In genomic region chr1:244011796-244012195, GRCh38 we compare ENCODE assay signal across 24 cellular contexts. TPM values are rescaled to one million over a fixed set of nuclear protein-coding genes. Genes with fewer than 3 reads are reported as not detected.
DNase-seq lines count a peak whose midpoint lies in the region; ATAC-seq, FAIRE-seq and TF ChIP-seq lines count a peak whose summit lies in the region.
"Had no signal": no experiment of that assay in that cellular context is flagged by ENCODE, and none has a peak within 500 bp of the region (broad histone marks: within the 10 kb centered on the region; RNA-seq: fewer than 3 reads in every experiment).

No MANE protein-coding gene starts in this region.

- FAIRE-seq in endothelial cell of umbilical vein (lab: Jason Lieb, UNC): peak; percentile 79
- FAIRE-seq: A549, H54, kidney had no signal

- WGBS in psoas muscle, 3 donors: 33 to 39% (median 37%) methylated on average over 6 of the region's 6 CpGs

- no peak for TF ChIP-seq EP300 in neural cell (conservative IDR thresholded peaks at IDR 0.05; ENCODE audit: poor library complexity, severe bottlenecking)

- H4K20me1 ChIP-seq in endothelial cell of umbilical vein (replicated peaks; ENCODE audit: control insufficient read depth, extremely low read depth, insufficient read depth, low read length): no peaks in the 10 kb centered on the region
- no peaks in the 10 kb centered on the region for H4K20me1 ChIP-seq in neural cell (ENCODE audit: insufficient read depth)
- no peaks in the 10 kb centered on the region for H4K20me1 ChIP-seq in MM.1S (ENCODE audit: insufficient read depth, low read length)
- H4K20me1 ChIP-seq: BLaER1 had no signal

- H3K36me3 ChIP-seq in SJSA1 (no peaks in the 10 kb centered on the region), endothelial cell of umbilical vein (ENCODE audit: control insufficient read depth in 2 of 2, extremely low read depth in 1 of 2, insufficient read depth in 2 of 2, low read length in 2 of 2) (no peaks in the 10 kb centered on the region), neural cell (ENCODE audit: insufficient read depth, low read length) (no peaks in the 10 kb centered on the region), MM.1S (replicated peaks; ENCODE audit: insufficient read depth, low read length) (no peaks in the 10 kb centered on the region), psoas muscle (ENCODE audit: insufficient read depth in 1 of 2, low read depth in 1 of 2) (no peaks in the 10 kb centered on the region)
- H3K36me3 ChIP-seq: BLaER1 had no signal

- intact Hi-C loops in endothelial cell of umbilical vein (cut with micrococcal nuclease): loop anchor here (1.0 to 2.0 kb wide), 2 partner anchors 37 to 261 kb away; no protein-coding TSS in a partner anchor
- intact Hi-C loops in psoas muscle (cut with DNase I): loop anchor here in 1 of 2 donors (10.0 kb wide), 1 partner anchor 263 kb away; no protein-coding TSS in a partner anchor

- H3F3A ChIP-seq in neural cell (ENCODE audit: insufficient read depth, low read length, poor library complexity, severe bottlenecking) (peaks cover 3% of the 10 kb centered on the region), MM.1S (ENCODE audit: insufficient read depth, low read length) (no peaks in the 10 kb centered on the region)

- CTCF ChIA-PET in endothelial cell of umbilical vein (lab: Charles Lee): interaction anchor here (0.6 to 1.9 kb wide), 5 partner anchors 16 to 668 kb away, joined by 3 to 5 read pairs (median 3); no protein-coding TSS in a partner anchor

- no peaks in the 10 kb centered on the region for H3K9me1 ChIP-seq in endothelial cell of umbilical vein (replicated peaks; ENCODE audit: control insufficient read depth, extremely low read depth, insufficient read depth, low read length)

- peak overlapping the region; percentile 4; the same call in 1 of the 2 replicates for H3K27ac ChIP-seq in SJSA1
- no peak overlapping the region for H3K27ac ChIP-seq in endothelial cell of umbilical vein (ENCODE audit: insufficient read depth, low read depth, low read length)
- H3K27ac ChIP-seq in neural cell (ENCODE audit: low read length): no peak overlapping the region
- no peak overlapping the region for H3K27ac ChIP-seq in MM.1S (ENCODE audit: low read length)
- no peak overlapping the region for H3K27ac ChIP-seq in psoas muscle
- H3K27ac ChIP-seq: A549, BLaER1, hepatocyte had no signal

- H3K4me3 ChIP-seq in SJSA1 (no peak overlapping the region), endothelial cell of umbilical vein (replicated peaks in 1 of 3; ENCODE audit: insufficient read depth in 1 of 3, low read depth in 1 of 3, low read length in 3 of 3) (peak overlapping the region in 1 of 3 experiments; percentile 48), neural cell (ENCODE audit: low read length) (peak overlapping the region; percentile 37), MM.1S (ENCODE audit: low read length) (no peak overlapping the region), psoas muscle (no peak overlapping the region)
- H3K4me3 ChIP-seq: A549, BLaER1, hepatocyte had no signal

- POLR2A ChIA-PET in endothelial cell of umbilical vein (lab: Charles Lee): no interaction called here

- peak overlapping the region; percentile 72 for H3K4me2 ChIP-seq in endothelial cell of umbilical vein (ENCODE audit: insufficient read depth, low read length)
- peak overlapping the region; percentile 61 for H3K4me2 ChIP-seq in neural cell (ENCODE audit: low read length)
- H3K4me2 ChIP-seq in MM.1S (ENCODE audit: low read depth, low read length): no peak overlapping the region
- H3K4me2 ChIP-seq: BLaER1, hepatocyte had no signal

- H3K4me1 ChIP-seq in SJSA1 (replicated peaks) (peaks cover 13% of the 10 kb centered on the region), endothelial cell of umbilical vein (ENCODE audit: control insufficient read depth, extremely low read depth, insufficient read depth, low read length) (peaks cover 24% of the 10 kb centered on the region), MM.1S (ENCODE audit: low read length) (no peaks in the 10 kb centered on the region), psoas muscle (no peaks in the 10 kb centered on the region)
- H3K4me1 ChIP-seq: A549 had no signal

- H3K9me2 ChIP-seq in neural cell (ENCODE audit: insufficient read depth, low read length): no peaks in the 10 kb centered on the region
- H3K9me2 ChIP-seq in MM.1S (replicated peaks; ENCODE audit: insufficient read depth, low read length): no peaks in the 10 kb centered on the region

- DNase-seq in DMS153 (lab: John Stamatoyannopoulos, UW) (peak; percentile 16), SJSA1 (ENCODE audit: low read depth in 1 of 2, low spot score in 2 of 2) (no peak), endothelial cell of umbilical vein (ENCODE audit: low read depth, low spot score) (peak; percentile 64), DMS53 treated with DMSO at 0.1 percent for 48 hours (lab: John Stamatoyannopoulos, UW; ENCODE audit: unreplicated experiment) (no peak), MM.1S (no peak), psoas muscle (no peak)
- no peak for DNase-seq in central memory CD4-positive, alpha-beta T cell
- DNase-seq: activated CD4-positive, alpha-beta T cell treated with anti-CD3 and anti-CD28 coated beads for 1 hour; activated naive CD4-positive, alpha-beta T cell treated with Interleukin-2 at 50 U/mL for 16 hours; activated T-cell treated with anti-CD3 and anti-CD28 coated beads, Interleukin-2, amount 50 U/mL, for 4 hours; erythroblast; foreskin melanocyte; kidney; NCI-H1417 treated with DMSO at 0.1 percent for 48 hours; NCI-H2171; NCI-H748 treated with DMSO at 0.1 percent for 48 hours; SHP77; stimulated activated CD4-positive, alpha-beta T cell treated with anti-CD3 and anti-CD28 coated beads, Interleukin-15, amount 100 ng/mL, for 24 hours; T-cell had no signal

- H3K27me3 ChIP-seq in SJSA1 (replicated peaks): no peaks in the 10 kb centered on the region
- H3K27me3 ChIP-seq in endothelial cell of umbilical vein (ENCODE audit: control insufficient read depth in 2 of 2, insufficient read depth in 2 of 2, low read length in 2 of 2): no peaks in the 10 kb centered on the region
- no peaks in the 10 kb centered on the region for H3K27me3 ChIP-seq in neural cell (ENCODE audit: insufficient read depth, low read depth, low read length)
- no peaks in the 10 kb centered on the region for H3K27me3 ChIP-seq in MM.1S (replicated peaks; ENCODE audit: insufficient read depth, low read length)
- peaks cover 0 to 10% (median 0%) of the 10 kb centered on the region in 3 donors for H3K27me3 ChIP-seq in psoas muscle (ENCODE audit: insufficient read depth in 3 of 3, low read length in 2 of 3)
- H3K27me3 ChIP-seq: BLaER1 had no signal

- no peak overlapping the region for H3K9ac ChIP-seq in endothelial cell of umbilical vein (replicated peaks; ENCODE audit: extremely low read depth, insufficient read depth, low read length)
- H3K9ac ChIP-seq in neural cell (ENCODE audit: low read length): no peak overlapping the region
- H3K9ac ChIP-seq in MM.1S (ENCODE audit: low read length): no peak overlapping the region
- H3K9ac ChIP-seq: BLaER1 had no signal

- TF ChIP-seq POLR2A in endothelial cell of umbilical vein (IDR thresholded peaks at IDR 0.05; ENCODE audit: low read depth, low read length): no peak

- H3K79me2 ChIP-seq in endothelial cell of umbilical vein (ENCODE audit: control insufficient read depth, insufficient read depth, low read length): no peaks in the 10 kb centered on the region
- no peaks in the 10 kb centered on the region for H3K79me2 ChIP-seq in neural cell (replicated peaks; ENCODE audit: insufficient read depth, low read length)
- no peaks in the 10 kb centered on the region for H3K79me2 ChIP-seq in MM.1S (ENCODE audit: low read length)
- H3K79me2 ChIP-seq: hepatocyte had no signal

- ATAC-seq in psoas muscle: no peak
- ATAC-seq: activated T-cell treated with anti-CD3 and anti-CD28 coated beads, Interleukin-2, amount 50 U/mL, for 4 hours; T-cell had no signal

- no TSS peak for BruUV-seq in endothelial cell of umbilical vein (replicated peaks; lab: Mats Ljungman, UMichigan)

- no peak for TF ChIP-seq RAD21 in neural cell (conservative IDR thresholded peaks at IDR 0.05)

- TF ChIP-seq CTCF in endothelial cell of umbilical vein (IDR thresholded peaks at IDR 0.05; ENCODE audit: extremely low read depth in 1 of 2, insufficient read depth in 1 of 2, low read depth in 1 of 2, low read length in 2 of 2) (no peak), neural cell (IDR thresholded peaks at IDR 0.05; ENCODE audit: poor library complexity, severe bottlenecking) (no peak), MM.1S (IDR thresholded peaks at IDR 0.05; ENCODE audit: low read length) (no peak), psoas muscle (IDR thresholded peaks at IDR 0.05) (no peak)

- no peak overlapping the region for H2AFZ ChIP-seq in endothelial cell of umbilical vein (ENCODE audit: low read depth, low read length)
- no peak overlapping the region for H2AFZ ChIP-seq in neural cell (ENCODE audit: low read depth, low read length)
- no peak overlapping the region for H2AFZ ChIP-seq in MM.1S (ENCODE audit: low read length)
- H2AFZ ChIP-seq: hepatocyte had no signal

- H3K9me3 ChIP-seq in SJSA1 (replicated peaks) (no peaks in the 10 kb centered on the region), endothelial cell of umbilical vein (replicated peaks; ENCODE audit: control insufficient read depth, insufficient read depth, low read length) (no peaks in the 10 kb centered on the region), neural cell (ENCODE audit: low read length) (no peaks in the 10 kb centered on the region), MM.1S (replicated peaks; ENCODE audit: insufficient read depth, low read length) (no peaks in the 10 kb centered on the region), psoas muscle (no peaks in the 10 kb centered on the region)
- H3K9me3 ChIP-seq: A549, BLaER1 had no signal

- dilution Hi-C loops in endothelial cell of umbilical vein (cut with MboI; ENCODE audit: extremely low pct_ligation_motif_present, low sequenced_read_pairs): no loop called here

TF ChIP-seq in endothelial cell of umbilical vein, 7 proteins besides CTCF, POLR2A, EP300 and RAD21 (continues in another document):
- TF ChIP-seq EZH2 (IDR thresholded peaks at IDR 0.05; ENCODE audit: borderline replicate concordance, low read depth, low read length, severe bottlenecking): no peak

TF ChIP-seq in neural cell, 6 proteins besides CTCF, POLR2A, EP300 and RAD21 (continues in another document):
- TF ChIP-seq SMC3 (conservative IDR thresholded peaks at IDR 0.05; ENCODE audit: poor library complexity): no peak

RNA-seq across cellular contexts. Expression of gene ZBTB18, which starts 39.3 kb away (rescaled TPM):
- total RNA-seq in SJSA1 (2014; rRNA removed; shearing (Covaris generic)): 36.2 and 38.0 TPM in 2 replicates
- total RNA-seq in endothelial cell of umbilical vein (20.7 and 21.1 TPM in 2 replicates), psoas muscle (10 to 100 TPM; 49.3 to 85.0 (median 58.3) TPM)
- polyA plus RNA-seq in endothelial cell of umbilical vein (14.6 and 15.5 TPM in 2 replicates), neural cell (28.1 and 30.6 TPM in 2 replicates), psoas muscle (10 to 100 TPM; 18.8 to 70.8 (median 27.3) TPM)
- polyA plus RNA-seq in endothelial cell of umbilical vein (2011; cell fraction: cytosol; rRNA removed): 13.9 and 14.7 TPM in 2 replicates
- 45.5 and 51.9 TPM in 2 replicates for polyA plus RNA-seq in endothelial cell of umbilical vein (2011; cell fraction: nucleus; rRNA removed)
- 9.4 and 10.1 TPM in 2 replicates for polyA plus RNA-seq in endothelial cell of umbilical vein (2012)
- polyA minus RNA-seq in endothelial cell of umbilical vein (26.1 and 29.8 TPM in 2 replicates), neural cell (48.7 and 49.4 TPM in 2 replicates)
- polyA minus RNA-seq in endothelial cell of umbilical vein (2011; cell fraction: cytosol; rRNA and poly(A)+ RNA removed): 1.5 TPM
- polyA minus RNA-seq in endothelial cell of umbilical vein (2011; cell fraction: nucleus; rRNA and poly(A)+ RNA removed): 19.4 and 20.2 TPM in 2 replicates

Comparison
In these comparisons a context has a peak if more than half of its experiments do, and no peak if none do; other contexts are left out.
1. DNase-seq: peak in DMS153 (single experiment) and endothelial cell of umbilical vein (single experiment); none in SJSA1 (0 of 2), central memory CD4-positive, alpha-beta T cell (single experiment), DMS53 treated with DMSO at 0.1 percent for 48 hours (single experiment), MM.1S (single experiment) and psoas muscle (0 of 2).